Comparison of ENCODE assay signal across 8 cellular contexts in the genomic region with DNA sequence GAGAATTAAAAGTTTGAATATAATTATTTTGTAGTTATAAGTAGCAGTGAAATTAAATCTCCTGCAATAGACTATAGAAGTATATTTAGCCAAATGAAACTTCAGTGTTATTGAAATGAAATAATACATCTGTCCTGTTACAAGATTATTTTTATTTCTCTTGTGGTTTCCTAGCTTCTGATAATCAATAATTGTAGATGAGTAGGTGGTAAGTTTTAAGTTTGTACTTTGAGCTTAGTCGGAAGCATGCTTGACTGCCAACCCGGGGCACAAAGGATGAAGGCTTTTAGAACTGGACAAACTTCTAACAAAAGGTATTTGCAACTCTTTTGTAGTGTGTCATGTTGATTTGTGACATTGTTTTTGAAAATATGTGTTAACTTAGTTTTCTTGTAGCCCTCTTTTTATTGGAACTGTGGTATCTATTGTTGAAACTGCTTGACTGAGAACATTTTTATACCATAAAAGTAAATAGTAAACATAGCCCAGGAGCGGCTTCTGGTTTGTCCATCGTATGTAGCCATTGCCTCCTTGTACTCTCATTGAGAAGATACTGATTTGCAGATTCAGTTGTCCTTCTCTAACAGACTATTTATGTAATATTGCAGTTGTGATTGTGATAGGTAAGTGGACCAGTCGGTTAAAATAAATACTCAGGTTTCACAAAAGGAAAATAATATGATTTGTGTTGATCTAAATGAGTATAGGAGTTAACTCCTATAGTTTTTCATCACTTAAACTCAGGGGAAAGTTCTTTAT. TPM values are rescaled to one million over a fixed set of nuclear protein-coding genes. Genes with fewer than 3 reads are reported as not detected.
DNase-seq lines count a peak whose midpoint lies in the region; ATAC-seq and TF ChIP-seq lines count a peak whose summit lies in the region.

No MANE protein-coding gene starts in this region.

- TF ChIP-seq CTCF in SK-N-SH (IDR thresholded peaks at IDR 0.05) (no peak), hepatocyte (IDR thresholded peaks at IDR 0.05; ENCODE audit: poor library complexity) (no peak)

- no peaks in the 10 kb centered on the region for H3F3A ChIP-seq in SK-N-SH (replicated peaks; ENCODE audit: insufficient read depth)

- H3K4me1 ChIP-seq in SK-N-SH (ENCODE audit: control insufficient read depth in 1 of 2, insufficient read depth in 2 of 2, low read depth in 1 of 2, low read length in 1 of 2) (peaks cover 13 to 14% of the 10 kb centered on the region in 2 experiments; a peak in 3 of 4 replicates), hepatocyte (ENCODE audit: insufficient read depth) (peaks cover 26% of the 10 kb centered on the region)

- H2AFZ ChIP-seq in SK-N-SH (ENCODE audit: low read depth) = no peak overlapping the region; the same call in 1 of the 2 replicates
- H2AFZ ChIP-seq in hepatocyte = no peak overlapping the region

- H3K27ac ChIP-seq in SK-N-SH (ENCODE audit: low read depth in 2 of 2, low read length in 1 of 2) (peak overlapping the region; percentile 29 to 39; a peak in 3 of 4 replicates), hepatocyte (peak overlapping the region; percentile 100)

- H3K9me3 Mint-ChIP-seq in activated CD4-positive, alpha-beta memory T cell treated with anti-CD3 and anti-CD28 coated beads, Interleukin-2, amount 10 ng/mL, durations not matched to agents 7 days and 5 days = no peaks in the 10 kb centered on the region
- no peaks in the 10 kb centered on the region for H3K9me3 Mint-ChIP-seq in stimulated activated naive B cell treated with anti-CD40 and anti-IgM and Interleukin-4, amounts not matched to agents 10 μg/mL and 1 μg/mL and 100 μg/mL, for 72 hours

- H3K9me2 ChIP-seq in SK-N-SH (no peaks in the 10 kb centered on the region), hepatocyte (replicated peaks; ENCODE audit: insufficient read depth) (no peaks in the 10 kb centered on the region)

- no peak for TF ChIP-seq EP300 in SK-N-SH (IDR thresholded peaks at IDR 0.05; ENCODE audit: borderline replicate concordance in 1 of 2, low read depth in 1 of 2, low read length in 1 of 2)

- H4K20me1 ChIP-seq in SK-N-SH (ENCODE audit: insufficient read depth) (peaks cover 73% of the 10 kb centered on the region), hepatocyte (ENCODE audit: insufficient read depth, poor library complexity, severe bottlenecking) (peaks cover 73% of the 10 kb centered on the region)

- TF ChIP-seq RAD21 in SK-N-SH (IDR thresholded peaks at IDR 0.05; ENCODE audit: low read length) = no peak

- H3K27me3 ChIP-seq in SK-N-SH (ENCODE audit: insufficient read depth) (no peaks in the 10 kb centered on the region), hepatocyte (no peaks in the 10 kb centered on the region)

- H3K36me3 ChIP-seq in SK-N-SH (replicated peaks in 1 of 2; ENCODE audit: control insufficient read depth in 1 of 2, insufficient read depth in 2 of 2, low read length in 1 of 2) (no peaks in the 10 kb centered on the region), hepatocyte (replicated peaks; ENCODE audit: insufficient read depth, low read depth) (no peaks in the 10 kb centered on the region)

- H3K79me2 ChIP-seq in SK-N-SH (ENCODE audit: insufficient read depth) (peaks cover 81% of the 10 kb centered on the region), hepatocyte (peaks cover 83% of the 10 kb centered on the region)

- H3K27ac Mint-ChIP-seq in activated CD4-positive, alpha-beta memory T cell treated with anti-CD3 and anti-CD28 coated beads, Interleukin-2, amount 10 ng/mL, durations not matched to agents 7 days and 5 days = peak overlapping the region; percentile 27
- H3K27ac Mint-ChIP-seq in stimulated activated naive B cell treated with anti-CD40 and anti-IgM and Interleukin-4, amounts not matched to agents 10 μg/mL and 1 μg/mL and 100 μg/mL, for 72 hours = peak overlapping the region; percentile 39

- H3K4me1 Mint-ChIP-seq in activated CD4-positive, alpha-beta memory T cell treated with anti-CD3 and anti-CD28 coated beads, Interleukin-2, amount 10 ng/mL, durations not matched to agents 7 days and 5 days = peaks cover 54% of the 10 kb centered on the region
- H3K4me1 Mint-ChIP-seq in stimulated activated naive B cell treated with anti-CD40 and anti-IgM and Interleukin-4, amounts not matched to agents 10 μg/mL and 1 μg/mL and 100 μg/mL, for 72 hours = peaks cover 27 to 57% of the 10 kb centered on the region in 2 donors

- H3K4me3 ChIP-seq in SK-N-SH (ENCODE audit: low read depth in 2 of 2, low read length in 1 of 2) = peak overlapping the region; percentile 85 to 97
- H3K4me3 ChIP-seq in hepatocyte = peak overlapping the region; percentile 50

- H3K4me3 Mint-ChIP-seq in activated CD4-positive, alpha-beta memory T cell treated with anti-CD3 and anti-CD28 coated beads, Interleukin-2, amount 10 ng/mL, durations not matched to agents 7 days and 5 days = peak overlapping the region; percentile 66
- peak overlapping the region; percentile 82 to 93 for H3K4me3 Mint-ChIP-seq in stimulated activated naive B cell treated with anti-CD40 and anti-IgM and Interleukin-4, amounts not matched to agents 10 μg/mL and 1 μg/mL and 100 μg/mL, for 72 hours

- H3K9ac ChIP-seq in SK-N-SH = peak overlapping the region; percentile 77; the same call in 1 of the 2 replicates

- no peaks in the 10 kb centered on the region for H3K9me3 ChIP-seq in SK-N-SH
- H3K9me3 ChIP-seq in hepatocyte (ENCODE audit: low read depth) = no peaks in the 10 kb centered on the region

- H3K27me3 Mint-ChIP-seq in activated CD4-positive, alpha-beta memory T cell treated with anti-CD3 and anti-CD28 coated beads, Interleukin-2, amount 10 ng/mL, durations not matched to agents 7 days and 5 days = peaks cover 5% of the 10 kb centered on the region
- no peaks in the 10 kb centered on the region for H3K27me3 Mint-ChIP-seq in stimulated activated naive B cell treated with anti-CD40 and anti-IgM and Interleukin-4, amounts not matched to agents 10 μg/mL and 1 μg/mL and 100 μg/mL, for 72 hours

- POLR2A ChIA-PET in SK-N-SH (lab: Yijun Ruan, JAX) = no interaction called here
- POLR2A ChIA-PET in activated CD4-positive, alpha-beta memory T cell treated with anti-CD3 and anti-CD28 coated beads, Interleukin-2, amount 10 ng/mL, durations not matched to agents 7 days and 5 days (lab: Charles Lee) = interaction anchor here (0.7 to 6.9 kb wide), 4 partner anchors 8 to 1183 kb away, joined by 3 to 50 read pairs (median 12); no protein-coding TSS in a partner anchor

- no peak for DNase-seq in SK-N-SH
- DNase-seq in activated CD4-positive, alpha-beta memory T cell treated with anti-CD3 and anti-CD28 coated beads, Interleukin-2, amount 10 ng/mL, durations not matched to agents 7 days and 5 days = no peak
- DNase-seq in hepatocyte (ENCODE audit: low spot score) = no peak
- DNase-seq in stimulated activated naive B cell treated with anti-CD40 and anti-IgM and Interleukin-4, amounts not matched to agents 10 μg/mL and 1 μg/mL and 100 μg/mL, for 72 hours = no peak
- DNase-seq in MV-4-11 (lab: John Stamatoyannopoulos, UW) = no peak

- H3K4me2 ChIP-seq in SK-N-SH (peak overlapping the region; percentile 81), hepatocyte (peak overlapping the region; percentile 88)

- CTCF ChIA-PET in SK-N-SH (lab: Yijun Ruan, JAX) = interaction anchor here (0.6 to 6.5 kb wide), 8 partner anchors 13 to 820 kb away, joined by 3 to 61 read pairs (median 3); no protein-coding TSS in a partner anchor
- CTCF ChIA-PET in activated CD4-positive, alpha-beta memory T cell treated with anti-CD3 and anti-CD28 coated beads, Interleukin-2, amount 10 ng/mL, durations not matched to agents 7 days and 5 days (lab: Charles Lee) = interaction anchor here (0.7 to 1.3 kb wide), 2 partner anchors 11 to 14 kb away, joined by 3 read pairs; no protein-coding TSS in a partner anchor

- 60% methylated on average over 5 of the region's 5 CpGs for WGBS in SK-N-SH (ENCODE audit: low lambda C conversion rate)
- 7% methylated on average over 5 of the region's 5 CpGs for WGBS in hepatocyte (ENCODE audit: low lambda C conversion rate, missing lambda C conversion rate)

- no peak for ATAC-seq in SK-N-SH treated with all-trans-retinoic acid at 6 μM for 48 hours
- no peak for ATAC-seq in stimulated activated naive B cell treated with anti-CD40 and anti-IgM and Interleukin-4, amounts not matched to agents 10 μg/mL and 1 μg/mL and 100 μg/mL, for 72 hours (replicated peaks)
- no peak for ATAC-seq in HG02763 (IDR thresholded peaks at IDR 0.05; ENCODE audit: unreplicated experiment)
- no peak for ATAC-seq in GM21737 (IDR thresholded peaks at IDR 0.05; ENCODE audit: unreplicated experiment)

- peaks cover 16% of the 10 kb centered on the region for H3K36me3 Mint-ChIP-seq in activated CD4-positive, alpha-beta memory T cell treated with anti-CD3 and anti-CD28 coated beads, Interleukin-2, amount 10 ng/mL, durations not matched to agents 7 days and 5 days (ENCODE audit: low read depth)
- peaks cover 4 to 10% of the 10 kb centered on the region in 2 donors for H3K36me3 Mint-ChIP-seq in stimulated activated naive B cell treated with anti-CD40 and anti-IgM and Interleukin-4, amounts not matched to agents 10 μg/mL and 1 μg/mL and 100 μg/mL, for 72 hours

TF ChIP-seq in SK-N-SH, 30 proteins besides CTCF, POLR2A, EP300 and RAD21 (continues in another document):
- no peak for TF ChIP-seq EZH2phosphoT487 (IDR thresholded peaks at IDR 0.05; ENCODE audit: borderline replicate concordance, low read depth)
- TF ChIP-seq NFIC (IDR thresholded peaks at IDR 0.05; ENCODE audit: borderline replicate concordance) = no peak

TF ChIP-seq in SK-N-SH treated with all-trans-retinoic acid at 6 μM for 48 hours, 23 proteins besides CTCF, POLR2A, EP300 and RAD21 (continues in another document):
- TF ChIP-seq ZNF8 (CRISPR knock-in tag; IDR thresholded peaks at IDR 0.05) = no peak
- no peak for TF ChIP-seq ISL1 (CRISPR knock-in tag; IDR thresholded peaks at IDR 0.05)
- TF ChIP-seq OSR1 (CRISPR knock-in tag; IDR thresholded peaks at IDR 0.05) = no peak
- TF ChIP-seq ARNTL (CRISPR knock-in tag; IDR thresholded peaks at IDR 0.05; ENCODE audit: borderline replicate concordance, low read depth) = no peak
- TF ChIP-seq, protein P1, sequence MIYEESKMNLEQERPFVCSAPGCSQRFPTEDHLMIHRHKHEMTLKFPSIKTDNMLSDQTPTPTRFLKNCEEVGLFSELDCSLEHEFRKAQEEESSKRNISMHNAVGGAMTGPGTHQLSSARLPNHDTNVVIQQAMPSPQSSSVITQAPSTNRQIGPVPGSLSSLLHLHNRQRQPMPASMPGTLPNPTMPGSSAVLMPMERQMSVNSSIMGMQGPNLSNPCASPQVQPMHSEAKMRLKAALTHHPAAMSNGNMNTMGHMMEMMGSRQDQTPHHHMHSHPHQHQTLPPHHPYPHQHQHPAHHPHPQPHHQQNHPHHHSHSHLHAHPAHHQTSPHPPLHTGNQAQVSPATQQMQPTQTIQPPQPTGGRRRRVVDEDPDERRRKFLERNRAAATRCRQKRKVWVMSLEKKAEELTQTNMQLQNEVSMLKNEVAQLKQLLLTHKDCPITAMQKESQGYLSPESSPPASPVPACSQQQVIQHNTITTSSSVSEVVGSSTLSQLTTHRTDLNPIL (CRISPR knock-in tag; IDR thresholded peaks at IDR 0.05; ENCODE audit: low read depth) = no peak

RNA-seq across cellular contexts. Expression of a gene that starts 2.9 kb away (rescaled TPM):
- polyA plus RNA-seq in SK-N-SH (2012; rRNA removed) (178 and 279 TPM in 2 replicates), hepatocyte (109 and 137 TPM in 2 replicates)
- polyA plus RNA-seq in SK-N-SH (2012; cell fraction: cytosol; rRNA removed) = 139 and 171 TPM in 2 replicates
- 331 and 398 TPM in 2 replicates for polyA plus RNA-seq in SK-N-SH (2012; cell fraction: nucleus; rRNA removed)
- total RNA-seq in activated CD4-positive, alpha-beta memory T cell treated with anti-CD3 and anti-CD28 coated beads, Interleukin-2, amount 10 ng/mL, durations not matched to agents 7 days and 5 days = 100 to 1,000 TPM; 134 to 151 TPM
- 623 and 663 TPM in 2 replicates for total RNA-seq in hepatocyte
